ENCODE assay signal across 8 cellular contexts in the genomic region with DNA sequence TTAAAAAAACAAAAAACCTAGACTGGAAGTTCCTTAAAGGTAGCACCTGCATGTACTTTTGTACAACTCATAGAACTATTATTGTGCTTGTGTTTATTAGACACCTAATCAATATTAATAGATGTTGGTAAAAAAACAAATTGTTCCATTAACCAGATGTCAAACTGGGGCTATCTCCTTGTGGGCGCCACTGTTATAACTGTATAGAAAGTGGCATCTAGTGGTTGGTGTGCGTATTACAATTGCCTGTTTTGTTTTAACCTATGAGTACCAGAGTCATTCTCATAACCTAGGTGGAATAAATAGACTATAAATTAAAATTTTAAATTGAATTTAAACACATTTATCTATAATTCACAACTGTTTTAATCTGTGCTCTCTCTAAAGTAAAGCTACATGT.
DNase-seq lines count a peak whose midpoint lies in the region; ATAC-seq, FAIRE-seq and TF ChIP-seq lines count a peak whose summit lies in the region.

No MANE protein-coding gene starts in this region.

- WGBS in GM12878 (ENCODE audit: insufficient coverage, insufficient replicate concordance, low lambda C conversion rate, missing lambda C conversion rate) = 0% methylated on average over 2 of the region's 2 CpGs

- H2AFZ ChIP-seq in GM12878 (ENCODE audit: control insufficient read depth, low read depth, low read length) = no peak overlapping the region

- DNase-seq in AG10803 (ENCODE audit: low read depth) = peak; percentile 17
- no peak for DNase-seq in GM18507 (ENCODE audit: extremely low spot score, insufficient read length, low read depth)
- DNase-seq in NCI-H2029 treated with DMSO at 0.1 percent for 48 hours (lab: John Stamatoyannopoulos, UW) = peak; percentile 3
- no peak for DNase-seq in GM12878 (ENCODE audit: low read depth, low spot score)
- no peak for DNase-seq in lower lobe of right lung
- DNase-seq in DMS79 (lab: John Stamatoyannopoulos, UW) = no peak
- DNase-seq in COLO668 (lab: John Stamatoyannopoulos, UW; ENCODE audit: unreplicated experiment) = no peak

- intact Hi-C loops in GM12878 (cut with micrococcal nuclease; ENCODE audit: unreplicated experiment) = loop anchor here (2.0 to 5.0 kb wide), 2 partner anchors 225 to 312 kb away; no protein-coding TSS in a partner anchor
- intact Hi-C loops in lower lobe of right lung (cut with DNase I) = no loop called here

- H3K36me3 ChIP-seq in GM12878 (ENCODE audit: control insufficient read depth in 2 of 2, insufficient read depth in 2 of 2, low read length in 1 of 2) = no peaks in the 10 kb centered on the region
- H3K36me3 ChIP-seq in lower lobe of right lung = no peaks in the 10 kb centered on the region

- no TSS peak for BruUV-seq in GM12878 (replicated peaks; lab: Mats Ljungman, UMichigan)

- H3K27me3 ChIP-seq in GM12878 (replicated peaks in 1 of 2; ENCODE audit: control insufficient read depth in 2 of 2, insufficient read depth in 2 of 2, low read length in 1 of 2) (no peaks in the 10 kb centered on the region; a peak in 1 of 4 replicates), lower lobe of right lung (ENCODE audit: low read depth) (no peaks in the 10 kb centered on the region)

- no peaks in the 10 kb centered on the region for H3K4me1 ChIP-seq in GM12878 (ENCODE audit: control insufficient read depth, insufficient read depth, low read length)
- no peaks in the 10 kb centered on the region for H3K4me1 ChIP-seq in lower lobe of right lung

- H3K9ac ChIP-seq in GM12878 (ENCODE audit: control insufficient read depth, insufficient read depth, low read length) = no peak overlapping the region

- no peaks in the 10 kb centered on the region for H3K79me2 ChIP-seq in GM12878 (ENCODE audit: control insufficient read depth, insufficient read depth, low read length)

- H3K4me2 ChIP-seq in GM12878 (ENCODE audit: control insufficient read depth, insufficient read depth) = no peak overlapping the region

- POLR2A ChIA-PET in GM12878 (lab: Charles Lee) = no interaction called here

- H3K4me3 ChIP-seq in AG10803 (ENCODE audit: low read length) = no peak overlapping the region
- no peak overlapping the region for H3K4me3 ChIP-seq in GM12878
- no peak overlapping the region for H3K4me3 ChIP-seq in lower lobe of right lung

- SMC1A ChIA-PET in GM12878 (lab: Charles Lee; ENCODE audit: uncharacterized antibody, unreplicated experiment) = interaction anchor here (0.8 to 2.2 kb wide), 5 partner anchors 15 to 848 kb away, joined by 3 to 7 read pairs (median 5); no protein-coding TSS in a partner anchor

- H3K27ac ChIP-seq in GM12878 (ENCODE audit: control insufficient read depth, insufficient read depth) = no peak overlapping the region
- no peak overlapping the region for H3K27ac ChIP-seq in lower lobe of right lung

- ATAC-seq in HG02943 (IDR thresholded peaks at IDR 0.05; ENCODE audit: low read depth, unreplicated experiment) = peak; percentile 79
- ATAC-seq in GM12878 = peak; percentile 90
- ATAC-seq in lower lobe of right lung = peak in 1 of 2 donors; percentile 68

- no peak for TF ChIP-seq EP300 in GM12878 (IDR thresholded peaks at IDR 0.05; ENCODE audit: borderline replicate concordance in 1 of 2, control insufficient read depth in 1 of 2, low read depth in 2 of 2, low read length in 2 of 2)

- in situ Hi-C loops in GM12878 (cut with MboI) = no loop called here

- RAD21 ChIA-PET in GM12878 (lab: Charles Lee; ENCODE audit: unreplicated experiment) = interaction anchor here (0.8 kb wide), 2 partner anchors 301 to 313 kb away, joined by 3 read pairs; no protein-coding TSS in a partner anchor

- H3K9me3 ChIP-seq in GM12878 (replicated peaks; ENCODE audit: control insufficient read depth, insufficient read depth, low read length) = no peaks in the 10 kb centered on the region
- H3K9me3 ChIP-seq in lower lobe of right lung = no peaks in the 10 kb centered on the region

- no peaks in the 10 kb centered on the region for H4K20me1 ChIP-seq in GM12878 (ENCODE audit: control insufficient read depth, insufficient read depth)

- no peak for TF ChIP-seq POLR2A in GM12878 (IDR thresholded peaks at IDR 0.05; ENCODE audit: low read depth, low read length)

- CTCF ChIA-PET in GM12878 (lab: Yijun Ruan, JAX) = interaction anchor here (0.6 to 7.4 kb wide), 8 partner anchors 162 to 848 kb away, joined by 3 to 43 read pairs (median 3); no protein-coding TSS in a partner anchor

- FAIRE-seq in GM18507 (lab: Jason Lieb, UNC) (peak; percentile 68), GM12878 (lab: Jason Lieb, UNC) (peak; percentile 68)

- TF ChIP-seq RAD21 in GM12878 (IDR thresholded peaks at IDR 0.05; ENCODE audit: insufficient read depth, low read depth, low read length) = peak; percentile 69

- TF ChIP-seq CTCF in AG10803 (conservative IDR thresholded peaks at IDR 0.05; ENCODE audit: low read length) (peak; percentile 68), GM12878 (IDR thresholded peaks at IDR 0.05 in 2 of 3, conservative IDR thresholded peaks at IDR 0.05 in 1 of 3; ENCODE audit: control insufficient read depth in 2 of 3, extremely low read depth in 1 of 3, insufficient read depth in 1 of 3, low read depth in 3 of 3, low read length in 3 of 3) (peak; percentile 56 to 75 (median 67)), lower lobe of right lung (IDR thresholded peaks at IDR 0.05) (peak; percentile 51)

TF ChIP-seq in GM12878, 131 proteins besides CTCF, POLR2A, EP300 and RAD21:
- TF ChIP-seq SMC3 (IDR thresholded peaks at IDR 0.05; ENCODE audit: borderline replicate concordance, low read length) (peak; percentile 59), TCF3 (IDR thresholded peaks at IDR 0.05; ENCODE audit: borderline replicate concordance, insufficient read depth, low read depth, low read length) (no peak), NRF1 (conservative IDR thresholded peaks at IDR 0.05; ENCODE audit: low read depth, low read length) (no peak), RUNX3 (IDR thresholded peaks at IDR 0.05; ENCODE audit: low read length) (0 out of 2 replicates have a peak, but pooled peaks have one; percentile 7)
- TF ChIP-seq, protein P1, sequence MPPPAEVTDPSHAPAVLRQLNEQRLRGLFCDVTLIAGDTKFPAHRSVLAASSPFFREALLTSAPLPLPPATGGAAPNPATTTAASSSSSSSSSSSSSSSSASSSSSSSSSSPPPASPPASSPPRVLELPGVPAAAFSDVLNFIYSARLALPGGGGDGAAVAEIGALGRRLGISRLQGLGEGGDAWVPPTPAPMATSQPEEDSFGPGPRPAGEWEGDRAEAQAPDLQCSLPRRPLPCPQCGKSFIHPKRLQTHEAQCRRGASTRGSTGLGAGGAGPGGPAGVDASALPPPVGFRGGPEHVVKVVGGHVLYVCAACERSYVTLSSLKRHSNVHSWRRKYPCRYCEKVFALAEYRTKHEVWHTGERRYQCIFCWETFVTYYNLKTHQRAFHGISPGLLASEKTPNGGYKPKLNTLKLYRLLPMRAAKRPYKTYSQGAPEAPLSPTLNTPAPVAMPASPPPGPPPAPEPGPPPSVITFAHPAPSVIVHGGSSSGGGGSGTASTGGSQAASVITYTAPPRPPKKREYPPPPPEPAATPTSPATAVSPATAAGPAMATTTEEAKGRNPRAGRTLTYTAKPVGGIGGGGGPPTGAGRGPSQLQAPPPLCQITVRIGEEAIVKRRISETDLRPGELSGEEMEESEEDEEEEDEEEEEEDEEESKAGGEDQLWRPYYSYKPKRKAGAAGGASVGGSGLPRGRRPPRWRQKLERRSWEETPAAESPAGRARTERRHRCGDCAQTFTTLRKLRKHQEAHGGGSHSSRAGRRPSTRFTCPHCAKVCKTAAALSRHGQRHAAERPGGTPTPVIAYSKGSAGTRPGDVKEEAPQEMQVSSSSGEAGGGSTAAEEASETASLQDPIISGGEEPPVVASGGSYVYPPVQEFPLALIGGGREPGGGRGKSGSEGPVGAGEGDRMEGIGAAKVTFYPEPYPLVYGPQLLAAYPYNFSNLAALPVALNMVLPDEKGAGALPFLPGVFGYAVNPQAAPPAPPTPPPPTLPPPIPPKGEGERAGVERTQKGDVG (CRISPR knock-in tag; IDR thresholded peaks at IDR 0.05) = no peak

Comparison
In these comparisons a context has a peak if more than half of its experiments do, and no peak if none do; other contexts are left out.
1. DNase-seq: peak in AG10803 (single experiment) and NCI-H2029 treated with DMSO at 0.1 percent for 48 hours (single experiment); none in GM18507 (single experiment), GM12878 (single experiment), lower lobe of right lung (single experiment), DMS79 (single experiment) and COLO668 (single experiment).
2. Peak in every context shown above with its lines, with median percentiles within 50 percentile points of each other: CTCF ChIP-seq.